Comparison of ENCODE assay signal across 2 cellular contexts in genomic region chr1:197151185-197151584, GRCh38.
TF ChIP-seq lines count a peak whose summit lies in the region.

No MANE protein-coding gene starts in this region.

TF ChIP-seq in HEK293, 187 proteins besides CTCF, POLR2A, EP300 and RAD21 (continued from another document):
- TF ChIP-seq ZNF585B (tag by site-specific recombination; IDR thresholded peaks at IDR 0.05) = no peak
- no peak for TF ChIP-seq ZBTB6 (tag by site-specific recombination; IDR thresholded peaks at IDR 0.05)
- no peak for TF ChIP-seq ZNF830 (tag by site-specific recombination; IDR thresholded peaks at IDR 0.05; ENCODE audit: low read depth)
- no peak for TF ChIP-seq ZNF510 (tag by site-specific recombination; IDR thresholded peaks at IDR 0.05; ENCODE audit: insufficient replicate concordance)
- 0 out of 2 replicates have a peak, but pooled peaks have one; percentile 13 for TF ChIP-seq ZNF843 (tag by site-specific recombination; IDR thresholded peaks at IDR 0.05)
- no peak for TF ChIP-seq ZNF221 (tag by site-specific recombination; IDR thresholded peaks at IDR 0.05; ENCODE audit: borderline replicate concordance)
- TF ChIP-seq ZNF354C (tag by site-specific recombination; IDR thresholded peaks at IDR 0.05; ENCODE audit: borderline replicate concordance, low read depth) = no peak
- no peak for TF ChIP-seq ZNF433 (tag by site-specific recombination; IDR thresholded peaks at IDR 0.05; ENCODE audit: low read depth)
- TF ChIP-seq ZNF16 (tag by site-specific recombination; IDR thresholded peaks at IDR 0.05; ENCODE audit: low read depth) = no peak
- no peak for TF ChIP-seq BCL6B (tag by site-specific recombination; IDR thresholded peaks at IDR 0.05)
- peak; percentile 58; the same call in 1 of the 2 replicates for TF ChIP-seq SP7 (tag by site-specific recombination; IDR thresholded peaks at IDR 0.05)
- no peak for TF ChIP-seq KLF16 (tag by site-specific recombination; IDR thresholded peaks at IDR 0.05)

TF ChIP-seq in liver, 16 proteins besides CTCF, POLR2A, EP300 and RAD21 (continued from another document):
- TF ChIP-seq, protein P1, sequence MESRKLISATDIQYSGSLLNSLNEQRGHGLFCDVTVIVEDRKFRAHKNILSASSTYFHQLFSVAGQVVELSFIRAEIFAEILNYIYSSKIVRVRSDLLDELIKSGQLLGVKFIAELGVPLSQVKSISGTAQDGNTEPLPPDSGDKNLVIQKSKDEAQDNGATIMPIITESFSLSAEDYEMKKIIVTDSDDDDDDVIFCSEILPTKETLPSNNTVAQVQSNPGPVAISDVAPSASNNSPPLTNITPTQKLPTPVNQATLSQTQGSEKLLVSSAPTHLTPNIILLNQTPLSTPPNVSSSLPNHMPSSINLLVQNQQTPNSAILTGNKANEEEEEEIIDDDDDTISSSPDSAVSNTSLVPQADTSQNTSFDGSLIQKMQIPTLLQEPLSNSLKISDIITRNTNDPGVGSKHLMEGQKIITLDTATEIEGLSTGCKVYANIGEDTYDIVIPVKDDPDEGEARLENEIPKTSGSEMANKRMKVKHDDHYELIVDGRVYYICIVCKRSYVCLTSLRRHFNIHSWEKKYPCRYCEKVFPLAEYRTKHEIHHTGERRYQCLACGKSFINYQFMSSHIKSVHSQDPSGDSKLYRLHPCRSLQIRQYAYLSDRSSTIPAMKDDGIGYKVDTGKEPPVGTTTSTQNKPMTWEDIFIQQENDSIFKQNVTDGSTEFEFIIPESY (IDR thresholded peaks at IDR 0.05) = peak; percentile 34
- TF ChIP-seq SP1 (IDR thresholded peaks at IDR 0.05) (peak; percentile 38), HNF4G (IDR thresholded peaks at IDR 0.05) (peak; percentile 25)
